ENCODE assay signal across 9 cellular contexts in the genomic region with DNA sequence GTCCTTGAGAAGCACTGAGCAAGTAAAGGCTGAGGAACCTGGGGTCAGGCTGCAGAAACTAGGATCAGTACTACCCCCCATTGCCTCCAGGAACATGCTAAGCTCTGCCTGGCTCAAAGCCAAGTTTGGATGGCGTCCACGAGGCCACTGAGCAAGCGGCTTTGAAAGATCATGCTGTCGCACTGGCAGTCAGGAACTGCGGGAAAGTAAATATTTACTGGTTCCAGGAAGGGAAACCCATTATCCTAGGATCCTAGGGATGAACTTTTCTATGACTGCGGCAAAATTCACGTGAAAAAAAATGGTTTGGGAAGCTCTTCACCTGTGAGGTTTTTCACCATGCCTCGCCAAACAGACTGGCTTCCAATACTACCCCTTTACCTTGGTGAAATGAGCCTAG.
DNase-seq lines count a peak whose midpoint lies in the region; ATAC-seq, FAIRE-seq and TF ChIP-seq lines count a peak whose summit lies in the region.
"Had no signal": no experiment of that assay in that cellular context is flagged by ENCODE, and none has a peak within 500 bp of the region (broad histone marks: within the 10 kb centered on the region; RNA-seq: fewer than 3 reads in every experiment).

No MANE protein-coding gene starts in this region.

- H3K9me3 Mint-ChIP-seq in activated CD8-positive, alpha-beta memory T cell treated with anti-CD3 and anti-CD28 coated beads, Interleukin-2, amount 10 ng/mL, durations not matched to agents 7 days and 5 days (ENCODE audit: low read depth): no peaks in the 10 kb centered on the region
- H3K9me3 Mint-ChIP-seq: activated T-cell treated with anti-CD3 and anti-CD28 coated beads, Interleukin-2, amount 50 U/mL, for 72 hours had no signal

- CTCF ChIA-PET in activated CD8-positive, alpha-beta memory T cell treated with anti-CD3 and anti-CD28 coated beads, Interleukin-2, amount 10 ng/mL, durations not matched to agents 7 days and 5 days (lab: Charles Lee): no interaction called here

- no peaks in the 10 kb centered on the region for H3K4me1 Mint-ChIP-seq in activated CD8-positive, alpha-beta memory T cell treated with anti-CD3 and anti-CD28 coated beads, Interleukin-2, amount 10 ng/mL, durations not matched to agents 7 days and 5 days

- no peak overlapping the region for H3K4me3 ChIP-seq in fibroblast of mammary gland (ENCODE audit: control insufficient read depth, low read depth, low read length)

- H3K27me3 Mint-ChIP-seq in activated CD8-positive, alpha-beta memory T cell treated with anti-CD3 and anti-CD28 coated beads, Interleukin-2, amount 10 ng/mL, durations not matched to agents 7 days and 5 days: peaks cover 3% of the 10 kb centered on the region

- intact Hi-C loops in posterior cingulate gyrus (cut with DNase I): no loop called here

- no peak overlapping the region for H3K4me3 Mint-ChIP-seq in activated CD8-positive, alpha-beta memory T cell treated with anti-CD3 and anti-CD28 coated beads, Interleukin-2, amount 10 ng/mL, durations not matched to agents 7 days and 5 days
- H3K4me3 Mint-ChIP-seq: activated T-cell treated with anti-CD3 and anti-CD28 coated beads, Interleukin-2, amount 50 U/mL, for 72 hours had no signal

- no peak for ATAC-seq in activated CD8-positive, alpha-beta memory T cell treated with anti-CD3 and anti-CD28 coated beads, Interleukin-2, amount 10 ng/mL, durations not matched to agents 7 days and 5 days
- ATAC-seq in GM19397 (IDR thresholded peaks at IDR 0.05; ENCODE audit: unreplicated experiment) (no peak), GM19455 (IDR thresholded peaks at IDR 0.05; ENCODE audit: unreplicated experiment) (no peak)
- ATAC-seq: activated T-cell treated with anti-CD3 and anti-CD28 coated beads, Interleukin-2, amount 50 U/mL, for 72 hours had no signal

- H3K27ac Mint-ChIP-seq in activated CD8-positive, alpha-beta memory T cell treated with anti-CD3 and anti-CD28 coated beads, Interleukin-2, amount 10 ng/mL, durations not matched to agents 7 days and 5 days: no peak overlapping the region
- H3K27ac Mint-ChIP-seq: activated T-cell treated with anti-CD3 and anti-CD28 coated beads, Interleukin-2, amount 50 U/mL, for 72 hours had no signal

- FAIRE-seq in GM19239 (lab: Jason Lieb, UNC): no peak

- TF ChIP-seq CTCF in fibroblast of mammary gland (conservative IDR thresholded peaks at IDR 0.05; ENCODE audit: control insufficient read depth, insufficient read depth, low read depth, low read length): no peak

- H3K36me3 Mint-ChIP-seq in activated CD8-positive, alpha-beta memory T cell treated with anti-CD3 and anti-CD28 coated beads, Interleukin-2, amount 10 ng/mL, durations not matched to agents 7 days and 5 days: no peaks in the 10 kb centered on the region

- peak; percentile 29 for DNase-seq in G401 (ENCODE audit: low spot score)
- peak; percentile 45 for DNase-seq in NCI-H460 (ENCODE audit: extremely low read depth, low read depth)
- DNase-seq in fibroblast of mammary gland (ENCODE audit: low read depth): peak; percentile 8
- DNase-seq in posterior cingulate gyrus: peak; percentile 31 to 94 (median 64)
- no peak for DNase-seq in activated CD8-positive, alpha-beta memory T cell treated with anti-CD3 and anti-CD28 coated beads, Interleukin-2, amount 10 ng/mL, durations not matched to agents 7 days and 5 days
- DNase-seq in GM19239 (ENCODE audit: insufficient read length, low spot score): no peak
- DNase-seq: activated T-cell treated with anti-CD3 and anti-CD28 coated beads, Interleukin-2, amount 50 U/mL, for 72 hours had no signal

- in situ Hi-C loops in G401 (cut with HindIII; ENCODE audit: low sequenced_read_pairs): no loop called here

Comparison
In these comparisons a context has a peak if more than half of its experiments do, and no peak if none do; other contexts are left out.
1. DNase-seq: peak in G401 (single experiment), NCI-H460 (single experiment), fibroblast of mammary gland (single experiment) and posterior cingulate gyrus (10 of 10); none in activated CD8-positive, alpha-beta memory T cell treated with anti-CD3 and anti-CD28 coated beads, Interleukin-2, amount 10 ng/mL, durations not matched to agents 7 days and 5 days (single experiment) and GM19239 (single experiment).